In genomic region chr6:80488190-80488589, GRCh38 we compare ENCODE assay signal across 23 cellular contexts.
DNase-seq lines count a peak whose midpoint lies in the region; ATAC-seq, FAIRE-seq and TF ChIP-seq lines count a peak whose summit lies in the region.
"Had no signal": no experiment of that assay in that cellular context is flagged by ENCODE, and none has a peak within 500 bp of the region (broad histone marks: within the 10 kb centered on the region; RNA-seq: fewer than 3 reads in every experiment).

No MANE protein-coding gene starts in this region.

- intact Hi-C loops in posterior vena cava (cut with DNase I) = no loop called here

- ATAC-seq in GM18868 (IDR thresholded peaks at IDR 0.05; ENCODE audit: unreplicated experiment) (peak; percentile 97), HG02623 (IDR thresholded peaks at IDR 0.05; ENCODE audit: unreplicated experiment) (peak; percentile 88), HG03108 (IDR thresholded peaks at IDR 0.05; ENCODE audit: unreplicated experiment) (no peak), foreskin keratinocyte (no peak)
- ATAC-seq: naive thymus-derived CD8-positive, alpha-beta T cell had no signal

- H3K4me1 ChIP-seq in foreskin keratinocyte = peaks cover 18% of the 10 kb centered on the region
- H3K4me1 ChIP-seq: sigmoid colon, transverse colon had no signal

- no peak overlapping the region for H3K27ac ChIP-seq in foreskin keratinocyte
- H3K27ac ChIP-seq: cardiac muscle cell, hepatocyte, ovary, sigmoid colon, transverse colon had no signal

- DNase-seq in GM12891 (ENCODE audit: insufficient read length, low spot score) = peak; percentile 2
- DNase-seq in HuH-7 (ENCODE audit: low spot score) = peak; percentile 17
- no peak for DNase-seq in posterior vena cava (ENCODE audit: low spot score)
- DNase-seq in foreskin keratinocyte = no peak
- DNase-seq in NCI-H1694 treated with DMSO at 0.1 percent for 48 hours (lab: John Stamatoyannopoulos, UW) = no peak
- DNase-seq: activated CD4-positive, alpha-beta T cell treated with anti-CD3 and anti-CD28 coated beads for 4 hours; activated effector memory CD4-positive, alpha-beta T cell treated with anti-CD3 and anti-CD28 coated beads, Interleukin-2, amount 50 U/mL, for 16 hours; dermis blood vessel endothelial cell; GDM1; KG1; naive thymus-derived CD8-positive, alpha-beta T cell; NCI-H2029 treated with DMSO at 0.1 percent for 48 hours; ovary; Right ventricle myocardium superior; sigmoid colon; transverse colon had no signal

- H3K27me3 ChIP-seq in foreskin keratinocyte = no peaks in the 10 kb centered on the region
- H3K27me3 ChIP-seq: cardiac muscle cell, hepatocyte, ovary, sigmoid colon, transverse colon had no signal

- TF ChIP-seq POLR2A in GM12891 (IDR thresholded peaks at IDR 0.05; ENCODE audit: low read depth, low read length) = no peak

- no peak for TF ChIP-seq CTCF in foreskin keratinocyte (conservative IDR thresholded peaks at IDR 0.05)

- no peak for FAIRE-seq in GM12891 (lab: Jason Lieb, UNC)
- FAIRE-seq: islet of Langerhans, TTC549 had no signal

TF ChIP-seq in GM12891, 5 proteins besides CTCF, POLR2A, EP300 and RAD21:
- no peak for TF ChIP-seq SPI1 (IDR thresholded peaks at IDR 0.05; ENCODE audit: low read depth, low read length)
- TF ChIP-seq POU2F2 (IDR thresholded peaks at IDR 0.05; ENCODE audit: low read depth, low read length) = no peak
- TF ChIP-seq PAX5 (IDR thresholded peaks at IDR 0.05; ENCODE audit: insufficient read depth, low read length, severe bottlenecking) = no peak
- TF ChIP-seq POLR2AphosphoS5 (IDR thresholded peaks at IDR 0.05; ENCODE audit: low read depth, low read length) = no peak
- TF ChIP-seq TAF1 (IDR thresholded peaks at IDR 0.05; ENCODE audit: low read depth, low read length) = no peak

Comparison
In these comparisons a context has a peak if more than half of its experiments do, and no peak if none do; other contexts are left out.
1. DNase-seq: peak in GM12891 (single experiment) and HuH-7 (single experiment); none in posterior vena cava (single experiment), foreskin keratinocyte (0 of 2) and NCI-H1694 treated with DMSO at 0.1 percent for 48 hours (single experiment).
2. ATAC-seq: peak in GM18868 (single experiment) and HG02623 (single experiment); none in HG03108 (single experiment) and foreskin keratinocyte (single experiment).